ENCODE assay signal across 1 cellular context in genomic region chr21:44547656-44548331, GRCh38.
TF ChIP-seq lines count a peak whose summit lies in the region.

No MANE protein-coding gene starts in this region.

TF ChIP-seq in H1, 55 proteins besides CTCF, POLR2A, EP300 and RAD21 (continued from another document):
- TF ChIP-seq RNF2 (IDR thresholded peaks at IDR 0.05; ENCODE audit: borderline replicate concordance, low read depth, low read length, missing control alignments, poor library complexity, severe bottlenecking) (no peak), TEAD4 (IDR thresholded peaks at IDR 0.05; ENCODE audit: low read depth, low read length) (no peak), JUN (IDR thresholded peaks at IDR 0.05; ENCODE audit: low read depth, low read length) (no peak), BCL11A (IDR thresholded peaks at IDR 0.05; ENCODE audit: low read depth in 2 of 2, low read length in 2 of 2) (no peak), SRF (IDR thresholded peaks at IDR 0.05; ENCODE audit: low read depth, low read length) (no peak), GABPA (IDR thresholded peaks at IDR 0.05; ENCODE audit: borderline replicate concordance, insufficient read depth, low read length) (no peak), KDM5A (IDR thresholded peaks at IDR 0.05; ENCODE audit: low read length) (no peak), SIX5 (IDR thresholded peaks at IDR 0.05; ENCODE audit: low read depth, low read length) (no peak), CEBPB (IDR thresholded peaks at IDR 0.05; ENCODE audit: low read depth, low read length) (no peak), RBBP5 (IDR thresholded peaks at IDR 0.05; ENCODE audit: borderline replicate concordance, low read depth, low read length) (no peak), SUZ12 (IDR thresholded peaks at IDR 0.05; ENCODE audit: low read length) (no peak), BRCA1 (IDR thresholded peaks at IDR 0.05; ENCODE audit: low read depth, low read length) (no peak), KDM1A (IDR thresholded peaks at IDR 0.05; ENCODE audit: borderline replicate concordance, low read length) (no peak)
